35 cellular contexts compared by ENCODE assay signal in genomic region chr16:52592216-52592592, GRCh38. TPM values are rescaled to one million over a fixed set of nuclear protein-coding genes. Genes with fewer than 3 reads are reported as not detected.
"Had no signal": no experiment of that assay in that cellular context is flagged by ENCODE, and none has a peak within 500 bp of the region (broad histone marks: within the 10 kb centered on the region; RNA-seq: fewer than 3 reads in every experiment).

No MANE protein-coding gene starts in this region.

- H3K4me3 ChIP-seq: adrenal gland, body of pancreas, colonic mucosa, esophagus muscularis mucosa, heart left ventricle had no signal

- H3K4me1 Mint-ChIP-seq: activated B cell treated with CpG ODN at 0.5 μM for 24 hours; activated CD8-positive, alpha-beta memory T cell treated with anti-CD3 and anti-CD28 coated beads, Interleukin-2, amount 10 ng/mL, durations not matched to agents 7 days and 5 days; activated naive CD4-positive, alpha-beta T cell treated with anti-CD3 and anti-CD28 coated beads, Interleukin-2, amount 50 U/mL, for 24 hours; activated naive CD8-positive, alpha-beta T cell treated with anti-CD3 and anti-CD28 coated beads for 36 hours; activated naive CD8-positive, alpha-beta T cell treated with anti-CD3 and anti-CD28 coated beads, Interleukin-2, amount 50 U/mL, for 24 hours; T-helper 17 cell had no signal

- H3K27ac Mint-ChIP-seq: activated B cell treated with CpG ODN at 0.5 μM for 24 hours; activated CD8-positive, alpha-beta memory T cell treated with anti-CD3 and anti-CD28 coated beads, Interleukin-2, amount 10 ng/mL, durations not matched to agents 7 days and 5 days; activated CD8-positive, alpha-beta T cell treated with anti-CD3 and anti-CD28 coated beads, Interleukin-2, amount 10 ng/mL, durations not matched to agents 7 days and 5 days; activated naive CD4-positive, alpha-beta T cell treated with anti-CD3 and anti-CD28 coated beads for 36 hours; activated naive CD4-positive, alpha-beta T cell treated with anti-CD3 and anti-CD28 coated beads, Interleukin-2, amount 50 U/mL, for 24 hours; activated naive CD8-positive, alpha-beta T cell treated with anti-CD3 and anti-CD28 coated beads for 36 hours; activated naive CD8-positive, alpha-beta T cell treated with anti-CD3 and anti-CD28 coated beads, Interleukin-2, amount 50 U/mL, for 24 hours; activated T-helper 1 cell treated with anti-CD3 and anti-CD28 coated beads, Interleukin-12 subunit alpha, Interleukin-12 subunit beta, Interleukin-2, Interleukin-4 antibody, amounts not matched to agents 30 ng/mL and 10 ng/mL and 1 ng/mL, durations not matched to agents 14 hours and 24 hours and 36 hours; activated T-helper 2 cell treated with anti-CD3 and anti-CD28 coated beads, Interferon-gamma antibody, Interleukin-2, Interleukin-4, amounts not matched to agents 10 μg/mL and 5 μg/mL and 100 μg/mL, durations not matched to agents 14 hours and 24 hours and 36 hours; T-helper 17 cell; T-helper 2 cell treated with Interferon-gamma antibody and Interleukin-4, amounts not matched to agents 5 μg/mL and 100 μg/mL, for 36 hours had no signal

- H3K36me3 Mint-ChIP-seq: activated CD8-positive, alpha-beta memory T cell treated with anti-CD3 and anti-CD28 coated beads, Interleukin-2, amount 10 ng/mL, durations not matched to agents 7 days and 5 days; activated naive CD4-positive, alpha-beta T cell treated with anti-CD3 and anti-CD28 coated beads, Interleukin-2, amount 50 U/mL, for 24 hours; activated naive CD8-positive, alpha-beta T cell treated with anti-CD3 and anti-CD28 coated beads for 36 hours had no signal

- H3K9me3 ChIP-seq: adrenal gland, body of pancreas, colonic mucosa, esophagus muscularis mucosa, heart left ventricle had no signal

- H3K4me3 Mint-ChIP-seq: activated B cell treated with CpG ODN at 0.5 μM for 24 hours; activated CD8-positive, alpha-beta memory T cell treated with anti-CD3 and anti-CD28 coated beads, Interleukin-2, amount 10 ng/mL, durations not matched to agents 7 days and 5 days; activated CD8-positive, alpha-beta T cell treated with anti-CD3 and anti-CD28 coated beads, Interleukin-2, amount 10 ng/mL, durations not matched to agents 7 days and 5 days; activated naive CD4-positive, alpha-beta T cell treated with anti-CD3 and anti-CD28 coated beads for 36 hours; activated naive CD4-positive, alpha-beta T cell treated with anti-CD3 and anti-CD28 coated beads, Interleukin-2, amount 50 U/mL, for 24 hours; activated naive CD8-positive, alpha-beta T cell treated with anti-CD3 and anti-CD28 coated beads for 36 hours; activated naive CD8-positive, alpha-beta T cell treated with anti-CD3 and anti-CD28 coated beads, Interleukin-2, amount 50 U/mL, for 24 hours; activated T-helper 1 cell treated with anti-CD3 and anti-CD28 coated beads, Interleukin-12 subunit alpha, Interleukin-12 subunit beta, Interleukin-2, Interleukin-4 antibody, amounts not matched to agents 30 ng/mL and 10 ng/mL and 1 ng/mL, durations not matched to agents 14 hours and 24 hours and 36 hours; T-helper 17 cell; T-helper 2 cell treated with Interferon-gamma antibody and Interleukin-4, amounts not matched to agents 5 μg/mL and 100 μg/mL, for 36 hours had no signal

- H3K27me3 Mint-ChIP-seq: activated B cell treated with CpG ODN at 0.5 μM for 24 hours; activated CD8-positive, alpha-beta memory T cell treated with anti-CD3 and anti-CD28 coated beads, Interleukin-2, amount 10 ng/mL, durations not matched to agents 7 days and 5 days; activated naive CD4-positive, alpha-beta T cell treated with anti-CD3 and anti-CD28 coated beads, Interleukin-2, amount 50 U/mL, for 24 hours; activated naive CD8-positive, alpha-beta T cell treated with anti-CD3 and anti-CD28 coated beads for 36 hours; activated naive CD8-positive, alpha-beta T cell treated with anti-CD3 and anti-CD28 coated beads, Interleukin-2, amount 50 U/mL, for 24 hours; T-helper 17 cell had no signal

- DNase-seq: activated B cell treated with CpG ODN at 0.5 μM for 24 hours; activated CD4-positive, alpha-beta T cell treated with anti-CD3 and anti-CD28 coated beads for 48 hours; activated CD4-positive, alpha-beta T cell treated with anti-CD3 and anti-CD28 coated beads, Interleukin-2, amount 50 U/mL, for 1 hour; activated CD4-positive, alpha-beta T cell treated with anti-CD3 and anti-CD28 coated beads, Interleukin-2, amount 50 U/mL, for 48 hours; activated CD8-positive, alpha-beta memory T cell treated with anti-CD3 and anti-CD28 coated beads, Interleukin-2, amount 10 ng/mL, durations not matched to agents 7 days and 5 days; activated CD8-positive, alpha-beta memory T cell treated with anti-CD3 and anti-CD28 coated beads, Interleukin-2, amount 50 U/mL, for 4 hours; activated CD8-positive, alpha-beta T cell treated with anti-CD3 and anti-CD28 coated beads, Interleukin-2, amount 10 ng/mL, durations not matched to agents 7 days and 5 days; activated effector memory CD4-positive, alpha-beta T cell treated with anti-CD3 and anti-CD28 coated beads, Interleukin-2, amount 50 U/mL, for 16 hours; activated naive CD4-positive, alpha-beta T cell treated with anti-CD3 and anti-CD28 coated beads for 36 hours; activated naive CD8-positive, alpha-beta T cell treated with anti-CD3 and anti-CD28 coated beads for 36 hours; activated naive CD8-positive, alpha-beta T cell treated with anti-CD3 and anti-CD28 coated beads, Interleukin-2, amount 50 U/mL, for 24 hours; activated T-cell treated with anti-CD3 and anti-CD28 coated beads, Interleukin-2, amount 50 U/mL, for 1 hour; activated T-cell treated with anti-CD3 and anti-CD28 coated beads, Interleukin-2, amount 50 U/mL, for 48 hours; adrenal gland; amygdala; aorta; body of pancreas; caudate nucleus; colonic mucosa; effector CD8-positive, alpha-beta T cell; erythroblast; foreskin keratinocyte; glutamatergic neuron; heart left ventricle; T-helper 1 cell; T-helper 17 cell; T1000 had no signal

- H3K36me3 ChIP-seq: adrenal gland, colonic mucosa, esophagus muscularis mucosa, heart left ventricle, WERI-Rb-1 had no signal

- H3K27ac ChIP-seq: adrenal gland, body of pancreas, colonic mucosa, esophagus muscularis mucosa, foreskin keratinocyte, heart left ventricle, WERI-Rb-1 had no signal

- H3K9me3 Mint-ChIP-seq: activated B cell treated with CpG ODN at 0.5 μM for 24 hours; activated naive CD4-positive, alpha-beta T cell treated with anti-CD3 and anti-CD28 coated beads for 36 hours; activated naive CD8-positive, alpha-beta T cell treated with anti-CD3 and anti-CD28 coated beads, Interleukin-2, amount 50 U/mL, for 24 hours had no signal

- H3K4me1 ChIP-seq: adrenal gland, body of pancreas, colonic mucosa, esophagus muscularis mucosa, foreskin keratinocyte, heart left ventricle had no signal

- H3K27me3 ChIP-seq: adrenal gland, body of pancreas, colonic mucosa, esophagus muscularis mucosa, foreskin keratinocyte, heart left ventricle had no signal

RNA-seq across cellular contexts. Expression of gene TOX3, which starts 45.3 kb away (rescaled TPM):
- total RNA-seq: activated B cell treated with CpG ODN at 0.5 μM for 24 hours; activated CD8-positive, alpha-beta memory T cell treated with anti-CD3 and anti-CD28 coated beads for 36 hours; activated CD8-positive, alpha-beta memory T cell treated with anti-CD3 and anti-CD28 coated beads, Interleukin-2, amount 10 ng/mL, durations not matched to agents 7 days and 5 days; activated CD8-positive, alpha-beta T cell treated with anti-CD3 and anti-CD28 coated beads, Interleukin-2, amount 10 ng/mL, durations not matched to agents 7 days and 5 days; activated naive CD4-positive, alpha-beta T cell treated with anti-CD3 and anti-CD28 coated beads for 36 hours; activated naive CD8-positive, alpha-beta T cell treated with anti-CD3 and anti-CD28 coated beads for 36 hours; activated T-helper 1 cell treated with anti-CD3 and anti-CD28 coated beads, Interleukin-12 subunit alpha, Interleukin-12 subunit beta, Interleukin-2, Interleukin-4 antibody, amounts not matched to agents 30 ng/mL and 10 ng/mL and 1 ng/mL, durations not matched to agents 14 hours and 24 hours and 36 hours; activated T-helper 2 cell treated with anti-CD3 and anti-CD28 coated beads, Interferon-gamma antibody, Interleukin-2, Interleukin-4, amounts not matched to agents 10 μg/mL and 5 μg/mL and 100 μg/mL, durations not matched to agents 14 hours and 24 hours and 36 hours; aorta; dermis microvascular lymphatic vessel endothelial cell; foreskin keratinocyte; T-helper 17 cell had no signal
- polyA plus RNA-seq: heart left ventricle had no signal
